Comparison of ENCODE assay signal across 1 cellular context in genomic region chr4:52932586-52933482, GRCh38.
TF ChIP-seq lines count a peak whose summit lies in the region.

No MANE protein-coding gene starts in this region.

TF ChIP-seq in SK-N-SH, 30 proteins besides CTCF, POLR2A, EP300 and RAD21 (continued from another document):
- TF ChIP-seq EZH2phosphoT487 (IDR thresholded peaks at IDR 0.05; ENCODE audit: borderline replicate concordance, low read depth) (no peak), USF2 (IDR thresholded peaks at IDR 0.05; ENCODE audit: borderline replicate concordance, low read depth, low read length) (no peak), TEAD4 (IDR thresholded peaks at IDR 0.05; ENCODE audit: borderline replicate concordance, insufficient read depth) (no peak), SMC3 (IDR thresholded peaks at IDR 0.05; ENCODE audit: low read depth, low read length) (no peak), MXI1 (IDR thresholded peaks at IDR 0.05; ENCODE audit: low read depth, low read length) (no peak), USF1 (IDR thresholded peaks at IDR 0.05; ENCODE audit: borderline replicate concordance, low read depth) (no peak)
